In the genomic region with DNA sequence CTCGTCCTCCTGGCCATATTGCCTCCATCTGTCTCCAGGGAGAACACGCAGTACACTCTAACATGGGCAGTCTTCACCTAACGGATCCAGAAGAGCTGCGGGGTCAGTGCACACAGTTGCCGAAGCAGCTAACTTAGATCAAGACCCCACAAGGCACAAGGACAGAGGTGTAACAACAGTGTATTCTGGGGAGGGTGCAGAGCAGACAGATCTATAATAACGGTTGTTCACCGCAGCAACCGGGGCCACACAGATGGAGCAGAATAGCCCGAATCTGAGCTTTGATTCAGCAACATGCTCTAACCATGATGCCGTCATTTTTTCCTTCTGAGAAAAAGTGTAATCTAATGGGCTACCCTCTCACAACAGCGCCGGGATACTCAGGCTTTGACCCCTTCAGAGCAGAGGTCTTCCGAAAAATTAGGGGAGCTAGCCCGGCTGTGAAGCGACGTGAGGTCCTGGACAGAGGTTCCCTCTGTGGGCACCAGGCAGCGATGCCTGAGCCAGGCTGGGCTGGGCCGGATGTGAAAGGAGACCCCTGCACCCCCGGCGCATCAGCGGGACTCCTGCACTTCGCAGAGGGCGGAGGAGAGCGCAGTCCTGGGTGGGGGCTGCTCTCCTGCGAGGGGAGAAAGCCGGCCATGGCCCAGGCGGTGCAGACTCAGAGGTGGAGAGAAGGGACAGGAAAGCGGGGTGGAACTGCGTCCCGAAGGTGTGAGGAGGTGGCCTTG, we compare ENCODE assay signal across 8 cellular contexts. TPM values are rescaled to one million over a fixed set of nuclear protein-coding genes. Genes with fewer than 3 reads are reported as not detected.
DNase-seq lines count a peak whose midpoint lies in the region; ATAC-seq and TF ChIP-seq lines count a peak whose summit lies in the region.

No MANE protein-coding gene starts in this region.

- H3K9ac ChIP-seq in iPS-15b (ENCODE audit: low read depth, low read length) (peak overlapping the region; percentile 37), skeletal muscle satellite cell (ENCODE audit: low read depth, low read length) (peak overlapping the region; percentile 80)

- DNase-seq in GM10266 (ENCODE audit: extremely low spot score) (peak; percentile 22), SJCRH30 (peak; percentile 66 to 68), astrocyte of the spinal cord (ENCODE audit: low read depth, low spot score) (peak; percentile 25), NCI-H1417 treated with DMSO at 0.1 percent for 48 hours (lab: John Stamatoyannopoulos, UW) (no peak), GOT3 (lab: John Stamatoyannopoulos, UW) (no peak)

- peak overlapping the region; percentile 67 for H3K4me3 ChIP-seq in SJCRH30
- H3K4me3 ChIP-seq in astrocyte of the spinal cord (ENCODE audit: low read depth, low read length): peak overlapping the region; percentile 65
- peak overlapping the region; percentile 82 for H3K4me3 ChIP-seq in iPS-15b (ENCODE audit: low read depth, low read length)
- H3K4me3 ChIP-seq in skeletal muscle satellite cell (ENCODE audit: low read length): peak overlapping the region; percentile 93

- in situ Hi-C loops in astrocyte of the spinal cord (cut with HindIII; ENCODE audit: low sequenced_read_pairs): no loop called here

- H3K4me1 ChIP-seq in SJCRH30 (peaks cover 4% of the 10 kb centered on the region), iPS-15b (ENCODE audit: control insufficient read depth, insufficient read depth, low read length) (peaks cover 26% of the 10 kb centered on the region), skeletal muscle satellite cell (ENCODE audit: control insufficient read depth, insufficient read depth, low read length) (peaks cover 16% of the 10 kb centered on the region)

- H3K36me3 ChIP-seq in SJCRH30: no peaks in the 10 kb centered on the region; the same call in 1 of the 2 replicates
- H3K36me3 ChIP-seq in iPS-15b (ENCODE audit: control insufficient read depth, insufficient read depth, low read length): no peaks in the 10 kb centered on the region
- H3K36me3 ChIP-seq in skeletal muscle satellite cell (ENCODE audit: insufficient read depth, low read length): no peaks in the 10 kb centered on the region

- H3K27me3 ChIP-seq in SJCRH30 (no peaks in the 10 kb centered on the region), iPS-15b (ENCODE audit: control insufficient read depth, insufficient read depth, low read length) (peaks cover 22% of the 10 kb centered on the region), skeletal muscle satellite cell (ENCODE audit: control insufficient read depth, insufficient read depth, low read length) (peaks cover 4% of the 10 kb centered on the region)

- peak; percentile 11 for ATAC-seq in HG02885 (IDR thresholded peaks at IDR 0.05; ENCODE audit: poor library complexity, unreplicated experiment)

- H3K27ac ChIP-seq in SJCRH30: peak overlapping the region; percentile 58

- no peaks in the 10 kb centered on the region for H3K9me3 ChIP-seq in SJCRH30 (replicated peaks)
- no peaks in the 10 kb centered on the region for H3K9me3 ChIP-seq in iPS-15b (ENCODE audit: control insufficient read depth, insufficient read depth, low read length)
- H3K9me3 ChIP-seq in skeletal muscle satellite cell (replicated peaks; ENCODE audit: low read length): no peaks in the 10 kb centered on the region

- TF ChIP-seq CTCF in GM10266 (IDR thresholded peaks at IDR 0.05; ENCODE audit: control insufficient read depth, insufficient read depth, low read depth, missing control alignments) (no peak), astrocyte of the spinal cord (IDR thresholded peaks at IDR 0.05; ENCODE audit: low read depth, low read length) (no peak)

- H3K4me2 ChIP-seq in skeletal muscle satellite cell (ENCODE audit: low read length): peak overlapping the region; percentile 100

RNA-seq across cellular contexts. Expression of a gene that starts 57.5 kb away (rescaled TPM):
- 18.8 and 19.0 TPM in 2 replicates for total RNA-seq in SJCRH30 (2014; rRNA removed; shearing (Covaris generic))
- total RNA-seq in skeletal muscle satellite cell (2012; rRNA removed): 2.4 and 2.8 TPM in 2 replicates

Comparison
In these comparisons a context has a peak if more than half of its experiments do, and no peak if none do; other contexts are left out.
1. DNase-seq: peak in GM10266 (single experiment), SJCRH30 (2 of 2) and astrocyte of the spinal cord (single experiment); none in NCI-H1417 treated with DMSO at 0.1 percent for 48 hours (single experiment) and GOT3 (single experiment).
2. Peak in every context shown above with its lines, with median percentiles within 50 percentile points of each other: H3K4me3 ChIP-seq.